23 cellular contexts compared by ENCODE assay signal in the genomic region with DNA sequence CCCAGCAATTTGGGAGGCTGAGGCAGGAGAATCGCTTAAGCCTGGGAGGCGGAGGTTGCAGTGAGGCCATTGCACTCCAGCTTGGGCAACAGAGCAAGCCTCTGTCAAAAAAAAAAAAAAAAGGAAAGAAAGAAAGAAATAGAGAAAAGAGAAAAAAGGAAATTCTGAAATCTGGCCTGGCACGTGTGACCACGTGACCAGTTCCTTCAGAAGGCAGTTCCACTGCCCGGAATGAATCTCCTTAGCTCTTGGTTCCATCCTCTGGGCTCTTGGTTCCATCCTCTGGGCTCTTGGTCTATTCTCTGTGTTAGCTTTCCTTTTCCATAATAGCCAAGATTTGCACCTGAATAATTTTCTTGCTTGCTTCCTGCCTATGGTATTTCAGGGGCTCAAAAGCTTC. TPM values are rescaled to one million over a fixed set of nuclear protein-coding genes. Genes with fewer than 3 reads are reported as not detected.
DNase-seq lines count a peak whose midpoint lies in the region; ATAC-seq, FAIRE-seq and TF ChIP-seq lines count a peak whose summit lies in the region.
"Had no signal": no experiment of that assay in that cellular context is flagged by ENCODE, and none has a peak within 500 bp of the region (broad histone marks: within the 10 kb centered on the region; RNA-seq: fewer than 3 reads in every experiment).

No MANE protein-coding gene starts in this region.

- no TSS peak for BruUV-seq in K562 (replicated peaks; lab: Mats Ljungman, UMichigan)

- WGBS in K562 (ENCODE audit: insufficient coverage, low coverage, missing lambda C conversion rate) = 2% methylated on average over 4 of the region's 5 CpGs

- TF ChIP-seq POLR2A in K562 (conservative IDR thresholded peaks at IDR 0.05) = no peak

- no peak for FAIRE-seq in K562 (lab: Jason Lieb, UNC)
- FAIRE-seq: A204.1, G401.6, GM18507, H54 had no signal

- peaks cover 0 to 7% (median 0%) of the 10 kb centered on the region in 11 experiments; a peak in 6 of 22 replicates for H4K20me1 ChIP-seq in BLaER1 treated with 17β-estradiol and CSF1 and Interleukin-3, amounts not matched to agents 10 nM and 100 nM
- peaks cover 4% of the 10 kb centered on the region; the same call in 1 of the 2 replicates for H4K20me1 ChIP-seq in K562 (replicated peaks; ENCODE audit: control insufficient read depth, insufficient read depth, low read length)

- no peaks in the 10 kb centered on the region for H3K79me2 ChIP-seq in K562 (ENCODE audit: control insufficient read depth, insufficient read depth, low read length)

- H3K27ac ChIP-seq in left ventricle myocardium inferior (replicated peaks) (no peak overlapping the region), K562 (ENCODE audit: extremely low read depth, low read depth, low read length) (no peak overlapping the region)
- peak overlapping the region in 4 of 11 experiments; percentile 13 to 41 (median 17); a peak in 6 of 22 replicates for H3K27ac ChIP-seq in BLaER1 treated with 17β-estradiol and CSF1 and Interleukin-3, amounts not matched to agents 10 nM and 100 nM
- H3K27ac ChIP-seq: 22Rv1, C4-2B had no signal

- ATAC-seq in K562 (no peak), HG02970 (IDR thresholded peaks at IDR 0.05; ENCODE audit: low FRiP score, unreplicated experiment) (no peak)
- ATAC-seq: CD8-positive, alpha-beta T cell had no signal

- POLR2A ChIA-PET in K562 (lab: Yijun Ruan, JAX) = interaction anchor here (0.7 kb wide), 1 partner anchor 71 kb away, joined by 3 read pairs; no protein-coding TSS in a partner anchor

- in situ Hi-C loops in K562 (cut with MboI) = no loop called here

- no peak for TF ChIP-seq EP300 in K562 (IDR thresholded peaks at IDR 0.05; ENCODE audit: low read length)

- no peak overlapping the region for H3K9ac ChIP-seq in BLaER1 treated with 17β-estradiol and CSF1 and Interleukin-3, amounts not matched to agents 10 nM and 100 nM
- H3K9ac ChIP-seq in K562 (ENCODE audit: insufficient read depth in 1 of 2, low read depth in 2 of 2, low read length in 2 of 2) = no peak overlapping the region

- H3K9me3 ChIP-seq in left ventricle myocardium inferior (replicated peaks) (no peaks in the 10 kb centered on the region), K562 (replicated peaks; ENCODE audit: control insufficient read depth, insufficient read depth, low read depth, low read length) (no peaks in the 10 kb centered on the region)
- peaks cover 0 to 7% (median 0%) of the 10 kb centered on the region in 11 experiments; a peak in 2 of 22 replicates for H3K9me3 ChIP-seq in BLaER1 treated with 17β-estradiol and CSF1 and Interleukin-3, amounts not matched to agents 10 nM and 100 nM (replicated peaks in 1 of 11)
- H3K9me3 ChIP-seq: BE2C, Caco-2, HAP-1 had no signal

- peaks cover under 1% of the 10 kb centered on the region for H3K4me1 ChIP-seq in left ventricle myocardium inferior
- H3K4me1 ChIP-seq in BLaER1 treated with 17β-estradiol and CSF1 and Interleukin-3, amounts not matched to agents 10 nM and 100 nM = peaks cover 5 to 19% (median 15%) of the 10 kb centered on the region in 10 experiments; a peak in 18 of 20 replicates
- H3K4me1 ChIP-seq in K562 (replicated peaks in 1 of 2; ENCODE audit: control insufficient read depth in 2 of 2, insufficient read depth in 2 of 2, low read length in 2 of 2) = no peaks in the 10 kb centered on the region
- H3K4me1 ChIP-seq: BE2C, HAP-1 had no signal

- peak overlapping the region; percentile 14 to 54 (median 33); a peak in 14 of 22 replicates for H3K4me2 ChIP-seq in BLaER1 treated with 17β-estradiol and CSF1 and Interleukin-3, amounts not matched to agents 10 nM and 100 nM
- H3K4me2 ChIP-seq in K562 (ENCODE audit: insufficient read depth, low read length) = no peak overlapping the region

- H3K36me3 ChIP-seq in left ventricle myocardium inferior (no peaks in the 10 kb centered on the region), K562 (ENCODE audit: control insufficient read depth, insufficient read depth, low read length) (no peaks in the 10 kb centered on the region)
- no peaks in the 10 kb centered on the region for H3K36me3 ChIP-seq in BLaER1 treated with 17β-estradiol and CSF1 and Interleukin-3, amounts not matched to agents 10 nM and 100 nM
- H3K36me3 ChIP-seq: BE2C, HAP-1 had no signal

- no peak overlapping the region for H3K4me3 ChIP-seq in left ventricle myocardium inferior
- no peak overlapping the region for H3K4me3 ChIP-seq in BLaER1 treated with 17β-estradiol and CSF1 and Interleukin-3, amounts not matched to agents 10 nM and 100 nM
- no peak overlapping the region for H3K4me3 ChIP-seq in K562
- H3K4me3 ChIP-seq: HAP-1 had no signal

- intact Hi-C loops in cardiac septum (cut with DNase I) (no loop called here), left ventricle myocardium inferior (cut with micrococcal nuclease) (no loop called here), K562 (cut with micrococcal nuclease) (no loop called here)

- DNase-seq in cardiac septum (ENCODE audit: low spot score) (peak; percentile 22), left ventricle myocardium inferior (no peak), K562 (ENCODE audit: extremely low read depth in 1 of 4, low spot score in 3 of 4) (no peak)
- DNase-seq in activated CD4-positive, alpha-beta T cell treated with anti-CD3 and anti-CD28 coated beads for 4 hours = no peak
- DNase-seq: ACHN; AML-193; BE2C; Caco-2; CD4-positive, CD25-positive, alpha-beta regulatory T cell; CD8-positive, alpha-beta T cell; DMS153; DND-41; GOT3; HFFc6 had no signal

- CTCF ChIA-PET in K562 (lab: Yijun Ruan, JAX; ENCODE audit: low intra/inter-chr PET ratio) = no interaction called here

- no peak overlapping the region for H2AFZ ChIP-seq in K562 (ENCODE audit: low read depth, low read length)

- H3K27me3 ChIP-seq in left ventricle myocardium inferior (ENCODE audit: low read depth) (peaks cover 76% of the 10 kb centered on the region), K562 (ENCODE audit: control insufficient read depth in 2 of 2, insufficient read depth in 2 of 2, low read length in 2 of 2) (peaks cover 20 to 50% of the 10 kb centered on the region in 2 experiments)
- peaks cover 23 to 27% (median 25%) of the 10 kb centered on the region in 11 experiments for H3K27me3 ChIP-seq in BLaER1 treated with 17β-estradiol and CSF1 and Interleukin-3, amounts not matched to agents 10 nM and 100 nM

- TF ChIP-seq RAD21 in K562 (CRISPR knock-in tag; conservative IDR thresholded peaks at IDR 0.05 in 1 of 2, IDR thresholded peaks at IDR 0.05 in 1 of 2) = no peak

- H3K9me1 ChIP-seq in K562 (ENCODE audit: control insufficient read depth, insufficient read depth, low read length) = no peaks in the 10 kb centered on the region

- TF ChIP-seq CTCF in left ventricle myocardium inferior (IDR thresholded peaks at IDR 0.05; ENCODE audit: borderline replicate concordance) = no peak
- no peak for TF ChIP-seq CTCF in K562 (IDR thresholded peaks at IDR 0.05 in 2 of 3, conservative IDR thresholded peaks at IDR 0.05 in 1 of 3; ENCODE audit: insufficient read depth in 2 of 3, low read depth in 1 of 3, low read length in 3 of 3)

TF ChIP-seq in K562, 482 proteins besides CTCF, POLR2A, EP300 and RAD21:
- TF ChIP-seq RAD51 (IDR thresholded peaks at IDR 0.05; ENCODE audit: borderline replicate concordance, low read depth) = peak; percentile 80; the same call in 1 of the 2 replicates
- TF ChIP-seq, protein P1, sequence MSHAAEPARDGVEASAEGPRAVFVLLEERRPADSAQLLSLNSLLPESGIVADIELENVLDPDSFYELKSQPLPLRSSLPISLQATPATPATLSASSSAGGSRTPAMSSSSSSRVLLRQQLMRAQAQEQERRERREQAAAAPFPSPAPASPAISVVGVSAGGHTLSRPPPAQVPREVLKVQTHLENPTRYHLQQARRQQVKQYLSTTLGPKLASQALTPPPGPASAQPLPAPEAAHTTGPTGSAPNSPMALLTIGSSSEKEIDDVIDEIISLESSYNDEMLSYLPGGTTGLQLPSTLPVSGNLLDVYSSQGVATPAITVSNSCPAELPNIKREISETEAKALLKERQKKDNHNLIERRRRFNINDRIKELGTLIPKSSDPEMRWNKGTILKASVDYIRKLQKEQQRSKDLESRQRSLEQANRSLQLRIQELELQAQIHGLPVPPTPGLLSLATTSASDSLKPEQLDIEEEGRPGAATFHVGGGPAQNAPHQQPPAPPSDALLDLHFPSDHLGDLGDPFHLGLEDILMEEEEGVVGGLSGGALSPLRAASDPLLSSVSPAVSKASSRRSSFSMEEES (CRISPR knock-in tag; IDR thresholded peaks at IDR 0.05) = peak; percentile 74
- no peak for TF ChIP-seq ZNF146 (CRISPR knock-in tag; IDR thresholded peaks at IDR 0.05; ENCODE audit: unreplicated experiment)
- TF ChIP-seq, protein P2, sequence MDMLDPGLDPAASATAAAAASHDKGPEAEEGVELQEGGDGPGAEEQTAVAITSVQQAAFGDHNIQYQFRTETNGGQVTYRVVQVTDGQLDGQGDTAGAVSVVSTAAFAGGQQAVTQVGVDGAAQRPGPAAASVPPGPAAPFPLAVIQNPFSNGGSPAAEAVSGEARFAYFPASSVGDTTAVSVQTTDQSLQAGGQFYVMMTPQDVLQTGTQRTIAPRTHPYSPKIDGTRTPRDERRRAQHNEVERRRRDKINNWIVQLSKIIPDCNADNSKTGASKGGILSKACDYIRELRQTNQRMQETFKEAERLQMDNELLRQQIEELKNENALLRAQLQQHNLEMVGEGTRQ (CRISPR knock-in tag; IDR thresholded peaks at IDR 0.05) = peak; percentile 33; the same call in 1 of the 2 replicates

RNA-seq across cellular contexts. Expression of a gene that starts 5.3 kb away (rescaled TPM):
- total RNA-seq in cardiac septum (3.1 TPM), left ventricle myocardium inferior (7.5 TPM), K562 (2014; rRNA removed) (not detected in 2 replicates), K562 (2014; rRNA removed; fragmentation: Illumina TruSeq; extraction: Trizol) (not detected in 2 replicates), K562 (2015; rRNA removed; fragmentation: Illumina TruSeq; extraction: Trizol) (not detected in 2 replicates), K562 (2021) (not detected in 2 replicates)
- total RNA-seq in K562 (2011; cell fraction: chromatin; rRNA removed; ENCODE audit: low replicate concordance) = not detected in 2 replicates
- total RNA-seq in K562 (2011; cell fraction: nucleolus; rRNA removed) = not detected in 2 replicates
- total RNA-seq in K562 (2011; cell fraction: nucleoplasm; rRNA removed) = not detected in 2 replicates
- polyA plus RNA-seq in K562 (2011; rRNA removed) (not detected in 2 replicates), K562 (2014; fragmentation: Illumina TruSeq; extraction: Trizol) (not detected in 2 replicates), K562 (2014; fragmentation: Nextera tagmentation; extraction: Ambion mirVana) (not detected), K562 (2014; rRNA removed) (not detected in 2 replicates)
- polyA plus RNA-seq in K562 (2011; cell fraction: cytosol; rRNA removed) = not detected in 2 replicates
- polyA plus RNA-seq in K562 (2011; cell fraction: nucleus; rRNA removed) = not detected in 2 replicates
- not detected in 2 replicates for polyA plus RNA-seq in K562 (2012)
- not detected in 2 replicates for polyA minus RNA-seq in K562 (2011; rRNA and poly(A)+ RNA removed)
- polyA minus RNA-seq in K562 (2011; cell fraction: cytosol; rRNA and poly(A)+ RNA removed) = not detected in 2 replicates
- not detected in 2 replicates for polyA minus RNA-seq in K562 (2011; cell fraction: nucleus; rRNA and poly(A)+ RNA removed)
- total RNA-seq: HFFc6 had no signal
